Comparison of ENCODE assay signal across 1 cellular context in genomic region chr15:67066041-67067021, GRCh38.
TF ChIP-seq lines count a peak whose summit lies in the region.

No MANE protein-coding gene starts in this region.

TF ChIP-seq in K562, 482 proteins besides CTCF, POLR2A, EP300 and RAD21 (continued from another document and continues in another):
- TF ChIP-seq ZNF239 (CRISPR knock-in tag; IDR thresholded peaks at IDR 0.05): no peak
- TF ChIP-seq ZFP36 (IDR thresholded peaks at IDR 0.05; ENCODE audit: low read depth, low read length, partially characterized antibody): no peak
- TF ChIP-seq UBTF (IDR thresholded peaks at IDR 0.05; ENCODE audit: borderline replicate concordance in 1 of 2, low read depth in 2 of 2, low read length in 2 of 2): 0 out of 4 replicates have a peak, but pooled peaks of 1 of the 2 experiments have one; percentile 12
- TF ChIP-seq ZNF740 (CRISPR knock-in tag; IDR thresholded peaks at IDR 0.05): no peak
- no peak for TF ChIP-seq ZNF740 (tag; IDR thresholded peaks at IDR 0.05)
- peak; percentile 50; the same call in 1 of the 2 replicates for TF ChIP-seq TFAP4 (CRISPR knock-in tag; IDR thresholded peaks at IDR 0.05; ENCODE audit: borderline replicate concordance)
- no peak for TF ChIP-seq HNRNPH1 (optimal IDR thresholded peaks at IDR 0.05; ENCODE audit: low read depth, low read length)
- no peak for TF ChIP-seq JUND (IDR thresholded peaks at IDR 0.05; ENCODE audit: borderline replicate concordance, low read depth, low read length)
- TF ChIP-seq JUND (tag; IDR thresholded peaks at IDR 0.05; ENCODE audit: borderline replicate concordance, low read depth, low read length): no peak
- no peak for TF ChIP-seq ZEB2 (IDR thresholded peaks at IDR 0.05)
- TF ChIP-seq GTF3C2 (IDR thresholded peaks at IDR 0.05; ENCODE audit: borderline replicate concordance, extremely low read depth, insufficient read length): no peak
- no peak for TF ChIP-seq MAFF (IDR thresholded peaks at IDR 0.05; ENCODE audit: low read length)
- no peak for TF ChIP-seq NR1H2 (CRISPR knock-in tag; IDR thresholded peaks at IDR 0.05)
- TF ChIP-seq MIER1 (IDR thresholded peaks at IDR 0.05; ENCODE audit: low read depth): no peak
- peak; percentile 37; the same call in 1 of the 2 replicates for TF ChIP-seq SP1 (CRISPR knock-in tag; IDR thresholded peaks at IDR 0.05)
- TF ChIP-seq MLLT1 (IDR thresholded peaks at IDR 0.05): peak; percentile 54 to 74; a peak in 3 of 4 replicates
- TF ChIP-seq CUX1 (CRISPR knock-in tag; IDR thresholded peaks at IDR 0.05): no peak
- TF ChIP-seq ZNF174 (CRISPR knock-in tag; IDR thresholded peaks at IDR 0.05): no peak
- TF ChIP-seq ZNF316 (IDR thresholded peaks at IDR 0.05): no peak
- TF ChIP-seq HOXB6 (CRISPR knock-in tag; IDR thresholded peaks at IDR 0.05; ENCODE audit: borderline replicate concordance): no peak
- TF ChIP-seq TARDBP (IDR thresholded peaks at IDR 0.05): no peak
- TF ChIP-seq ZNF785 (CRISPR knock-in tag; IDR thresholded peaks at IDR 0.05): no peak
- no peak for TF ChIP-seq RAD51 (IDR thresholded peaks at IDR 0.05; ENCODE audit: borderline replicate concordance, low read depth)
- no peak for TF ChIP-seq CCAR2 (IDR thresholded peaks at IDR 0.05; ENCODE audit: low read depth, low read length)
- TF ChIP-seq XRCC5 (IDR thresholded peaks at IDR 0.05; ENCODE audit: low read depth, low read length): no peak
- no peak for TF ChIP-seq ZZZ3 (IDR thresholded peaks at IDR 0.05)
- no peak for TF ChIP-seq ZBTB8A (IDR thresholded peaks at IDR 0.05; ENCODE audit: partially characterized antibody)
- 0 out of 2 replicates have a peak, but pooled peaks have one; percentile 20 for TF ChIP-seq ZBTB26 (CRISPR knock-in tag; IDR thresholded peaks at IDR 0.05)
- TF ChIP-seq FOXA1 (IDR thresholded peaks at IDR 0.05; ENCODE audit: borderline replicate concordance): no peak
- TF ChIP-seq HNRNPUL1 (IDR thresholded peaks at IDR 0.05; ENCODE audit: low read length): no peak
- TF ChIP-seq ZNF3 (CRISPR knock-in tag; IDR thresholded peaks at IDR 0.05): no peak
- no peak for TF ChIP-seq SMAD4 (CRISPR knock-in tag; conservative IDR thresholded peaks at IDR 0.05)
- TF ChIP-seq NFRKB (IDR thresholded peaks at IDR 0.05; ENCODE audit: low read depth): peak; percentile 53; the same call in 1 of the 2 replicates
- TF ChIP-seq YBX1 (IDR thresholded peaks at IDR 0.05): no peak
- no peak for TF ChIP-seq ARHGAP35 (IDR thresholded peaks at IDR 0.05; ENCODE audit: partially characterized antibody)
- TF ChIP-seq LCOR (CRISPR knock-in tag; IDR thresholded peaks at IDR 0.05): no peak
- TF ChIP-seq DIDO1 (tag; IDR thresholded peaks at IDR 0.05; ENCODE audit: low read depth): no peak
- TF ChIP-seq SNRNP70 (optimal IDR thresholded peaks at IDR 0.05; ENCODE audit: low read depth, low read length): no peak
- no peak for TF ChIP-seq KHSRP (IDR thresholded peaks at IDR 0.05)
- TF ChIP-seq TEAD2 (tag; IDR thresholded peaks at IDR 0.05): no peak
- no peak for TF ChIP-seq MCM5 (IDR thresholded peaks at IDR 0.05; ENCODE audit: low read depth)
- TF ChIP-seq RBBP5 (IDR thresholded peaks at IDR 0.05; ENCODE audit: borderline replicate concordance, insufficient read depth, low read length, poor library complexity, severe bottlenecking): peak; percentile 83
- TF ChIP-seq ZBED1 (IDR thresholded peaks at IDR 0.05): no peak
- peak; percentile 54; the same call in 1 of the 2 replicates for TF ChIP-seq ARID4B (CRISPR knock-in tag; IDR thresholded peaks at IDR 0.05)
- peak; percentile 31; the same call in 1 of the 2 replicates for TF ChIP-seq PHF8 (IDR thresholded peaks at IDR 0.05; ENCODE audit: borderline replicate concordance, low read length)
- no peak for TF ChIP-seq ZNF699 (CRISPR knock-in tag; IDR thresholded peaks at IDR 0.05; ENCODE audit: insufficient replicate concordance)
- TF ChIP-seq TOE1 (IDR thresholded peaks at IDR 0.05; ENCODE audit: borderline replicate concordance): 0 out of 2 replicates have a peak, but pooled peaks have one; percentile 24
- no peak for TF ChIP-seq TOE1 (CRISPR knock-in tag; IDR thresholded peaks at IDR 0.05; ENCODE audit: borderline replicate concordance, low read depth)
- no peak for TF ChIP-seq ZC3H4 (CRISPR knock-in tag; IDR thresholded peaks at IDR 0.05; ENCODE audit: borderline replicate concordance)
- TF ChIP-seq ZNF507 (tag; conservative IDR thresholded peaks at IDR 0.05): no peak
